ENCODE assay signal across 34 cellular contexts in genomic region chr14:30369531-30370180, GRCh38.
DNase-seq lines count a peak whose midpoint lies in the region; ATAC-seq, FAIRE-seq and TF ChIP-seq lines count a peak whose summit lies in the region.
"Had no signal": no experiment of that assay in that cellular context is flagged by ENCODE, and none has a peak within 500 bp of the region (broad histone marks: within the 10 kb centered on the region; RNA-seq: fewer than 3 reads in every experiment).

No MANE protein-coding gene starts in this region.

- no peak for FAIRE-seq in GM12878 (lab: Jason Lieb, UNC)
- FAIRE-seq: A204.1, A549, D721Med had no signal

- TF ChIP-seq EP300 in GM12878 (IDR thresholded peaks at IDR 0.05; ENCODE audit: borderline replicate concordance in 1 of 2, control insufficient read depth in 1 of 2, low read depth in 2 of 2, low read length in 2 of 2), result no peak
- TF ChIP-seq EP300 in sigmoid colon (IDR thresholded peaks at IDR 0.05), result no peak

- no TSS peak for BruUV-seq in GM12878 (replicated peaks; lab: Mats Ljungman, UMichigan)

- H4K20me1 ChIP-seq in GM12878 (ENCODE audit: control insufficient read depth, insufficient read depth), result no peaks in the 10 kb centered on the region
- H4K20me1 ChIP-seq: BLaER1; BLaER1 treated with 17β-estradiol and CSF1 and Interleukin-3, amounts not matched to agents 10 nM and 100 nM had no signal

- no peak for DNase-seq in GM12878 (ENCODE audit: low read depth, low spot score)
- DNase-seq in sigmoid colon, result no peak
- DNase-seq in DMS53 (lab: John Stamatoyannopoulos, UW), result no peak
- no peak for DNase-seq in inferior parietal cortex (ENCODE audit: extremely low spot score)
- no peak for DNase-seq in NCI-H2107 treated with DMSO at 0.1 percent for 48 hours (lab: John Stamatoyannopoulos, UW; ENCODE audit: unreplicated experiment)
- DNase-seq: 8988T; ACHN; AML-193; BE2C; C1 segment of cervical spinal cord; Caco-2; Calu3; CD4-positive, alpha-beta memory T cell; CD4-positive, alpha-beta T cell; CD4-positive, CD25-positive, alpha-beta regulatory T cell; CD8-positive, alpha-beta memory T cell; CD8-positive, alpha-beta T cell; COR-L47; DMS 273 treated with DMSO at 0.1 percent for 48 hours; DMS153; DMS79; DMS79 treated with DMSO at 0.1 percent for 48 hours; DND-41; EL had no signal

- RAD21 ChIA-PET in GM12878 (lab: Charles Lee; ENCODE audit: unreplicated experiment), result interaction anchor here (1.0 to 1.5 kb wide), 3 partner anchors 30 to 99 kb away, joined by 3 read pairs; no protein-coding TSS in a partner anchor

- 40% methylated on average over 5 of the region's 5 CpGs for WGBS in GM12878 (ENCODE audit: insufficient coverage, insufficient replicate concordance, low lambda C conversion rate, missing lambda C conversion rate)
- WGBS in sigmoid colon, 2 donors, result 83 to 88% methylated on average over 5 of the region's 5 CpGs

- H3K9me3 ChIP-seq in GM12878 (replicated peaks; ENCODE audit: control insufficient read depth, insufficient read depth, low read length) (no peaks in the 10 kb centered on the region), sigmoid colon (no peaks in the 10 kb centered on the region)
- H3K9me3 ChIP-seq: A549; BE2C; BLaER1; BLaER1 treated with 17β-estradiol and CSF1 and Interleukin-3, amounts not matched to agents 10 nM and 100 nM; Caco-2 had no signal

- intact Hi-C loops in GM12878 (cut with micrococcal nuclease; ENCODE audit: unreplicated experiment) (no loop called here), sigmoid colon (cut with DNase I) (loop anchor here (10.0 kb wide), 1 partner anchor 155 kb away; no protein-coding TSS in a partner anchor)

- no peak overlapping the region for H3K27ac ChIP-seq in GM12878 (ENCODE audit: control insufficient read depth, insufficient read depth)
- no peak overlapping the region for H3K27ac ChIP-seq in sigmoid colon
- H3K27ac ChIP-seq: 22Rv1; A549; BLaER1; BLaER1 treated with 17β-estradiol and CSF1 and Interleukin-3, amounts not matched to agents 10 nM and 100 nM; C4-2B had no signal

- POLR2A ChIA-PET in GM12878 (lab: Charles Lee), result no interaction called here

- CTCF ChIA-PET in GM12878 (lab: Yijun Ruan, JAX), result no interaction called here

- H3K79me2 ChIP-seq in GM12878 (ENCODE audit: control insufficient read depth, insufficient read depth, low read length), result no peaks in the 10 kb centered on the region

- SMC1A ChIA-PET in GM12878 (lab: Charles Lee; ENCODE audit: uncharacterized antibody, unreplicated experiment), result no interaction called here

- in situ Hi-C loops in GM12878 (cut with MboI), result no loop called here

- no peak overlapping the region for H3K4me2 ChIP-seq in GM12878 (ENCODE audit: control insufficient read depth, insufficient read depth)
- H3K4me2 ChIP-seq: A549, BLaER1 had no signal

- no peak for TF ChIP-seq CTCF in GM12878 (IDR thresholded peaks at IDR 0.05 in 2 of 3, conservative IDR thresholded peaks at IDR 0.05 in 1 of 3; ENCODE audit: control insufficient read depth in 2 of 3, extremely low read depth in 1 of 3, insufficient read depth in 1 of 3, low read depth in 3 of 3, low read length in 3 of 3)
- no peak for TF ChIP-seq CTCF in sigmoid colon (IDR thresholded peaks at IDR 0.05)

- TF ChIP-seq RAD21 in GM12878 (IDR thresholded peaks at IDR 0.05; ENCODE audit: insufficient read depth, low read depth, low read length), result no peak

- TF ChIP-seq POLR2A in GM12878 (IDR thresholded peaks at IDR 0.05; ENCODE audit: low read depth, low read length) (no peak), sigmoid colon (IDR thresholded peaks at IDR 0.05) (no peak)

- no peak overlapping the region for H2AFZ ChIP-seq in GM12878 (ENCODE audit: control insufficient read depth, low read depth, low read length)

- no peaks in the 10 kb centered on the region for H3K4me1 ChIP-seq in GM12878 (ENCODE audit: control insufficient read depth, insufficient read depth, low read length)
- no peaks in the 10 kb centered on the region for H3K4me1 ChIP-seq in sigmoid colon
- H3K4me1 ChIP-seq: A549, BE2C, BLaER1, Caco-2 had no signal

- H3K9ac ChIP-seq in GM12878 (ENCODE audit: control insufficient read depth, insufficient read depth, low read length), result no peak overlapping the region
- H3K9ac ChIP-seq: BLaER1; BLaER1 treated with 17β-estradiol and CSF1 and Interleukin-3, amounts not matched to agents 10 nM and 100 nM had no signal

- peak; percentile 77 for ATAC-seq in GM18868 (IDR thresholded peaks at IDR 0.05; ENCODE audit: unreplicated experiment)
- peak; percentile 72 for ATAC-seq in HG02610 (IDR thresholded peaks at IDR 0.05; ENCODE audit: unreplicated experiment)
- peak; percentile 48 for ATAC-seq in HG02884 (IDR thresholded peaks at IDR 0.05; ENCODE audit: unreplicated experiment)
- ATAC-seq in GM12878, result peak; percentile 30; the same call in 2 of the 3 replicates
- ATAC-seq: A549; CD8-positive, alpha-beta T cell had no signal

- H3K27me3 ChIP-seq in GM12878 (replicated peaks in 1 of 2; ENCODE audit: control insufficient read depth in 2 of 2, insufficient read depth in 2 of 2, low read length in 1 of 2) (no peaks in the 10 kb centered on the region), sigmoid colon (no peaks in the 10 kb centered on the region)
- H3K27me3 ChIP-seq: BE2C; BLaER1; BLaER1 treated with 17β-estradiol and CSF1 and Interleukin-3, amounts not matched to agents 10 nM and 100 nM had no signal

- no peak overlapping the region for H3K4me3 ChIP-seq in GM12878
- H3K4me3 ChIP-seq in sigmoid colon, result no peak overlapping the region
- H3K4me3 ChIP-seq: A549; BLaER1; BLaER1 treated with 17β-estradiol and CSF1 and Interleukin-3, amounts not matched to agents 10 nM and 100 nM had no signal

- H3K36me3 ChIP-seq in GM12878 (ENCODE audit: control insufficient read depth in 2 of 2, insufficient read depth in 2 of 2, low read length in 1 of 2) (no peaks in the 10 kb centered on the region), sigmoid colon (no peaks in the 10 kb centered on the region)
- H3K36me3 ChIP-seq: BE2C; BLaER1; BLaER1 treated with 17β-estradiol and CSF1 and Interleukin-3, amounts not matched to agents 10 nM and 100 nM had no signal

TF ChIP-seq in GM12878, 131 proteins besides CTCF, POLR2A, EP300 and RAD21:
- TF ChIP-seq HDAC2 (IDR thresholded peaks at IDR 0.05), result no peak
- TF ChIP-seq JUND (IDR thresholded peaks at IDR 0.05; ENCODE audit: low read depth, low read length), result no peak
- no peak for TF ChIP-seq ZBED1 (IDR thresholded peaks at IDR 0.05; ENCODE audit: borderline replicate concordance)
- no peak for TF ChIP-seq BCL11A (IDR thresholded peaks at IDR 0.05; ENCODE audit: low read depth, low read length)
- TF ChIP-seq RUNX3 (IDR thresholded peaks at IDR 0.05; ENCODE audit: low read length), result no peak
- TF ChIP-seq JUNB (IDR thresholded peaks at IDR 0.05), result no peak
- no peak for TF ChIP-seq IRF5 (IDR thresholded peaks at IDR 0.05; ENCODE audit: borderline replicate concordance)
- TF ChIP-seq KLF5 (IDR thresholded peaks at IDR 0.05; ENCODE audit: partially characterized antibody), result no peak
